Comparison of ENCODE assay signal across 2 cellular contexts in the genomic region with DNA sequence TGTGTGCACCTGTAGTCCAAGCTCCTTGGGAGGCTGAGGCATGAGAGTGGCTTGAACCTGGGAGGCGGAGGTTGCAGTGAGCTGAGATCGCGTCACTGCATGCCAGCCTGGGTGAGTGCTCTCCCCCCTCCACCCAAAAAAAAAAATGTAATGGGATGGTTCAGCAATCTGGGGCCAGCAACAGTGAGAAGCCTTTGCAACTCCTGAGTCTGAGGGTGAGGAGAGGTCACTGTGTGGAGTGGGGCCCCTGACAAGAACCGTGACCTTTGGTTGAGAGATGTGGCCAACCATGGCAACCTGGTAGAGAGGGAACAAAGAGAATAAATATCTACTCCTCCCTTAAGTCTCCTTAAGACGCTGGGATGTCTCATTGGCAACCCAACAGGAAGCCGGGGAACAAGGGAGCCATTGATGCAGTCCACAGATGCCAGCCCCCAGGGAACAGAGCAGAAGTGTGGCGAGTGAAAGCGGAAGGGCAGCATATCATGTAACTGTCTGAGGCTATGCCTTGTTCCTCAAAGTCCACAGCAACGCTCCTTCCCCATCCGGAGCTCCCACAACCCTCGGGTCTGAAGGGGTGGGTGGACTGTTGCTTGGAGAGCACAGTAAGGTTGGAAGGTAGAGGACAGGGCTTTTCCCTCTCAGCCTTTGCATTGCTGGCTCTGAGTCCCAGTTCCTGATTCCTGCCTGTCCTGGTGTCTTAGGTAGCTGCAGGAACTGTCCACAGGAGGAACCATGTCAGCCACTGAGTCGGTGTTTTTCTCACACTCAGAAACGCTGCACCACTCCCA.
TF ChIP-seq lines count a peak whose summit lies in the region.

No MANE protein-coding gene starts in this region.

TF ChIP-seq in GM12878, 131 proteins besides CTCF, POLR2A, EP300 and RAD21:
- TF ChIP-seq PML (IDR thresholded peaks at IDR 0.05; ENCODE audit: low read length) (no peak), RELB (IDR thresholded peaks at IDR 0.05; ENCODE audit: low read depth) (peak; percentile 48; the same call in 1 of the 2 replicates), ATF7 (IDR thresholded peaks at IDR 0.05; ENCODE audit: low read depth) (no peak; the same call in 1 of the 2 replicates), NR2F1 (conservative IDR thresholded peaks at IDR 0.05) (peak; percentile 88), MLLT1 (IDR thresholded peaks at IDR 0.05) (no peak), DPF2 (IDR thresholded peaks at IDR 0.05) (peak; percentile 63; the same call in 1 of the 2 replicates), ZNF687 (IDR thresholded peaks at IDR 0.05) (no peak; the same call in 1 of the 2 replicates), MTA2 (IDR thresholded peaks at IDR 0.05; ENCODE audit: low read depth) (peak; percentile 41; the same call in 1 of the 2 replicates), IKZF2 (IDR thresholded peaks at IDR 0.05) (peak; percentile 61 to 74; a peak in 3 of 4 replicates), MEF2B (IDR thresholded peaks at IDR 0.05; ENCODE audit: partially characterized antibody, poor library complexity, severe bottlenecking) (peak; percentile 86), IKZF1 (conservative IDR thresholded peaks at IDR 0.05) (peak; percentile 84), SIX5 (IDR thresholded peaks at IDR 0.05; ENCODE audit: low read depth, low read length, severe bottlenecking) (no peak), CBX3 (IDR thresholded peaks at IDR 0.05; ENCODE audit: borderline replicate concordance, low read depth) (no peak), SPI1 (IDR thresholded peaks at IDR 0.05; ENCODE audit: borderline replicate concordance, insufficient read depth, low read depth, low read length) (peak; percentile 83), TCF7 (IDR thresholded peaks at IDR 0.05; ENCODE audit: borderline replicate concordance) (no peak), ZNF207 (IDR thresholded peaks at IDR 0.05; ENCODE audit: borderline replicate concordance) (no peak), SMAD5 (IDR thresholded peaks at IDR 0.05; ENCODE audit: low read depth) (no peak)

TF ChIP-seq in HepG2, 621 proteins besides CTCF, POLR2A, EP300 and RAD21 (continues in another document):
- TF ChIP-seq RARA (CRISPR knock-in tag; IDR thresholded peaks at IDR 0.05) (peak; percentile 21; the same call in 1 of the 2 replicates), ZNF124 (CRISPR knock-in tag; IDR thresholded peaks at IDR 0.05) (0 out of 2 replicates have a peak, but pooled peaks have one; percentile 23), ZNF660 (CRISPR knock-in tag; IDR thresholded peaks at IDR 0.05; ENCODE audit: borderline replicate concordance, low read depth) (no peak), ZNF670 (CRISPR knock-in tag; IDR thresholded peaks at IDR 0.05; ENCODE audit: borderline replicate concordance) (0 out of 2 replicates have a peak, but pooled peaks have one; percentile 54), ZNF574 (CRISPR knock-in tag; IDR thresholded peaks at IDR 0.05) (peak; percentile 22; the same call in 1 of the 2 replicates), CENPX (CRISPR knock-in tag; IDR thresholded peaks at IDR 0.05) (no peak), FIP1L1 (IDR thresholded peaks at IDR 0.05; ENCODE audit: borderline replicate concordance, insufficient read depth, low read depth, low read length) (peak; percentile 65; the same call in 1 of the 2 replicates), GABPA (IDR thresholded peaks at IDR 0.05; ENCODE audit: low read depth, low read length) (no peak), GABPA (CRISPR knock-in tag; IDR thresholded peaks at IDR 0.05; ENCODE audit: low read depth) (0 out of 2 replicates have a peak, but pooled peaks have one; percentile 19), ZNF317 (CRISPR knock-in tag; IDR thresholded peaks at IDR 0.05) (peak; percentile 23; the same call in 1 of the 2 replicates), ZNF274 (CRISPR knock-in tag; IDR thresholded peaks at IDR 0.05) (peak; percentile 24; the same call in 1 of the 2 replicates), HNRNPL (IDR thresholded peaks at IDR 0.05; ENCODE audit: low read depth, low read length) (0 out of 2 replicates have a peak, but pooled peaks have one; percentile 30), AGO1 (IDR thresholded peaks at IDR 0.05; ENCODE audit: low read depth, low read length, poor library complexity, severe bottlenecking) (peak; percentile 59), ISX (CRISPR knock-in tag; conservative IDR thresholded peaks at IDR 0.05) (no peak), CHD4 (IDR thresholded peaks at IDR 0.05; ENCODE audit: borderline replicate concordance, low read length) (no peak), RXRA (CRISPR knock-in tag; IDR thresholded peaks at IDR 0.05) (peak; percentile 47; the same call in 1 of the 2 replicates), PAWR (CRISPR knock-in tag; IDR thresholded peaks at IDR 0.05; ENCODE audit: borderline replicate concordance) (no peak), NR2F6 (IDR thresholded peaks at IDR 0.05) (peak; percentile 76), NR2F6 (CRISPR knock-in tag; IDR thresholded peaks at IDR 0.05) (peak; percentile 63), ZFP82 (CRISPR knock-in tag; IDR thresholded peaks at IDR 0.05; ENCODE audit: borderline replicate concordance) (0 out of 2 replicates have a peak, but pooled peaks have one; percentile 11), THAP11 (CRISPR knock-in tag; IDR thresholded peaks at IDR 0.05) (peak; percentile 22; the same call in 1 of the 2 replicates), RBM22 (optimal IDR thresholded peaks at IDR 0.05; ENCODE audit: low read length) (peak; percentile 96), ZNF451 (CRISPR knock-in tag; IDR thresholded peaks at IDR 0.05) (0 out of 2 replicates have a peak, but pooled peaks have one; percentile 18), ZSCAN21 (CRISPR knock-in tag; IDR thresholded peaks at IDR 0.05; ENCODE audit: borderline replicate concordance) (peak; percentile 78; the same call in 1 of the 2 replicates), ZNF510 (CRISPR knock-in tag; IDR thresholded peaks at IDR 0.05; ENCODE audit: low read depth) (0 out of 2 replicates have a peak, but pooled peaks have one; percentile 29), ZNF761 (CRISPR knock-in tag; conservative IDR thresholded peaks at IDR 0.05) (0 out of 2 replicates have a peak, but pooled peaks have one; percentile 35), EHMT2 (IDR thresholded peaks at IDR 0.05; ENCODE audit: borderline replicate concordance, low read depth, low read length) (no peak), YEATS2 (CRISPR knock-in tag; IDR thresholded peaks at IDR 0.05; ENCODE audit: borderline replicate concordance) (peak; percentile 20; the same call in 1 of the 2 replicates), NR2C2 (CRISPR knock-in tag; IDR thresholded peaks at IDR 0.05; ENCODE audit: borderline replicate concordance) (peak; percentile 41), ZFP90 (CRISPR knock-in tag; IDR thresholded peaks at IDR 0.05; ENCODE audit: borderline replicate concordance) (0 out of 2 replicates have a peak, but pooled peaks have one; percentile 32), TEAD3 (CRISPR knock-in tag; optimal IDR thresholded peaks at IDR 0.05; ENCODE audit: borderline replicate concordance) (peak; percentile 25), ZFY (CRISPR knock-in tag; IDR thresholded peaks at IDR 0.05) (peak; percentile 34; the same call in 1 of the 2 replicates), KDM2A (CRISPR knock-in tag; IDR thresholded peaks at IDR 0.05; ENCODE audit: borderline replicate concordance, low read depth) (peak; percentile 65), THRA (CRISPR knock-in tag; IDR thresholded peaks at IDR 0.05; ENCODE audit: borderline replicate concordance) (peak; percentile 20; the same call in 1 of the 2 replicates), ZNF567 (CRISPR knock-in tag; IDR thresholded peaks at IDR 0.05; ENCODE audit: borderline replicate concordance) (no peak), GTF3A (CRISPR knock-in tag; conservative IDR thresholded peaks at IDR 0.05) (0 out of 2 replicates have a peak, but pooled peaks have one; percentile 82), ZNF232 (CRISPR knock-in tag; IDR thresholded peaks at IDR 0.05; ENCODE audit: borderline replicate concordance) (peak; percentile 25; the same call in 1 of the 2 replicates), ZFP36L1 (CRISPR knock-in tag; IDR thresholded peaks at IDR 0.05) (0 out of 2 replicates have a peak, but pooled peaks have one; percentile 19)
- TF ChIP-seq, protein P1, sequence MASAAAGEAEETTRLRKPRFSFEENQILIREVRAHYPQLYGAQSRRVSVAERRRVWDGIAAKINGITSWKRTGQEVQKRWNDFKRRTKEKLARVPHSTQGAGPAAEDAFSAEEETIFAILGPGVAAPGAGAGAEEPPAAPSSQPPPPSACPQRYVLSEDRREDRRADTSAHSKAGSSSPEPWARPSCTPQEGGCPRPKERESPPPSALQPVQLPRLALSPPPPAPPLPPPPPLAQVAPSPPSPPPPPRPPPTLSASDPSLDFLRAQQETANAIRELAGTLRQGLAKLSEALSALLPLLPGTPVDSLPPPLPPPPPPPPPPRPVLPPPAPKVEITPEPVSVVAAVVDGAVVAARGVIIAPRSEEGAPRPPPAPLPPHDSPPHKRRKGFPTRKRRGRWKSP (CRISPR knock-in tag; IDR thresholded peaks at IDR 0.05), result no peak
- TF ChIP-seq, protein P2, sequence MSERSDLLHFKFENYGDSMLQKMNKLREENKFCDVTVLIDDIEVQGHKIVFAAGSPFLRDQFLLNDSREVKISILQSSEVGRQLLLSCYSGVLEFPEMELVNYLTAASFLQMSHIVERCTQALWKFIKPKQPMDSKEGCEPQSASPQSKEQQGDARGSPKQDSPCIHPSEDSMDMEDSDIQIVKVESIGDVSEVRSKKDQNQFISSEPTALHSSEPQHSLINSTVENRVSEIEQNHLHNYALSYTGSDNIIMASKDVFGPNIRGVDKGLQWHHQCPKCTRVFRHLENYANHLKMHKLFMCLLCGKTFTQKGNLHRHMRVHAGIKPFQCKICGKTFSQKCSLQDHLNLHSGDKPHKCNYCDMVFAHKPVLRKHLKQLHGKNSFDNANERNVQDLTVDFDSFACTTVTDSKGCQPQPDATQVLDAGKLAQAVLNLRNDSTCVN (CRISPR knock-in tag; IDR thresholded peaks at IDR 0.05; ENCODE audit: borderline replicate concordance), result no peak
- TF ChIP-seq, protein P3, sequence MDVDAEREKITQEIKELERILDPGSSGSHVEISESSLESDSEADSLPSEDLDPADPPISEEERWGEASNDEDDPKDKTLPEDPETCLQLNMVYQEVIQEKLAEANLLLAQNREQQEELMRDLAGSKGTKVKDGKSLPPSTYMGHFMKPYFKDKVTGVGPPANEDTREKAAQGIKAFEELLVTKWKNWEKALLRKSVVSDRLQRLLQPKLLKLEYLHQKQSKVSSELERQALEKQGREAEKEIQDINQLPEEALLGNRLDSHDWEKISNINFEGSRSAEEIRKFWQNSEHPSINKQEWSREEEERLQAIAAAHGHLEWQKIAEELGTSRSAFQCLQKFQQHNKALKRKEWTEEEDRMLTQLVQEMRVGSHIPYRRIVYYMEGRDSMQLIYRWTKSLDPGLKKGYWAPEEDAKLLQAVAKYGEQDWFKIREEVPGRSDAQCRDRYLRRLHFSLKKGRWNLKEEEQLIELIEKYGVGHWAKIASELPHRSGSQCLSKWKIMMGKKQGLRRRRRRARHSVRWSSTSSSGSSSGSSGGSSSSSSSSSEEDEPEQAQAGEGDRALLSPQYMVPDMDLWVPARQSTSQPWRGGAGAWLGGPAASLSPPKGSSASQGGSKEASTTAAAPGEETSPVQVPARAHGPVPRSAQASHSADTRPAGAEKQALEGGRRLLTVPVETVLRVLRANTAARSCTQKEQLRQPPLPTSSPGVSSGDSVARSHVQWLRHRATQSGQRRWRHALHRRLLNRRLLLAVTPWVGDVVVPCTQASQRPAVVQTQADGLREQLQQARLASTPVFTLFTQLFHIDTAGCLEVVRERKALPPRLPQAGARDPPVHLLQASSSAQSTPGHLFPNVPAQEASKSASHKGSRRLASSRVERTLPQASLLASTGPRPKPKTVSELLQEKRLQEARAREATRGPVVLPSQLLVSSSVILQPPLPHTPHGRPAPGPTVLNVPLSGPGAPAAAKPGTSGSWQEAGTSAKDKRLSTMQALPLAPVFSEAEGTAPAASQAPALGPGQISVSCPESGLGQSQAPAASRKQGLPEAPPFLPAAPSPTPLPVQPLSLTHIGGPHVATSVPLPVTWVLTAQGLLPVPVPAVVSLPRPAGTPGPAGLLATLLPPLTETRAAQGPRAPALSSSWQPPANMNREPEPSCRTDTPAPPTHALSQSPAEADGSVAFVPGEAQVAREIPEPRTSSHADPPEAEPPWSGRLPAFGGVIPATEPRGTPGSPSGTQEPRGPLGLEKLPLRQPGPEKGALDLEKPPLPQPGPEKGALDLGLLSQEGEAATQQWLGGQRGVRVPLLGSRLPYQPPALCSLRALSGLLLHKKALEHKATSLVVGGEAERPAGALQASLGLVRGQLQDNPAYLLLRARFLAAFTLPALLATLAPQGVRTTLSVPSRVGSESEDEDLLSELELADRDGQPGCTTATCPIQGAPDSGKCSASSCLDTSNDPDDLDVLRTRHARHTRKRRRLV (CRISPR knock-in tag; IDR thresholded peaks at IDR 0.05), result no peak
- TF ChIP-seq, protein P4, sequence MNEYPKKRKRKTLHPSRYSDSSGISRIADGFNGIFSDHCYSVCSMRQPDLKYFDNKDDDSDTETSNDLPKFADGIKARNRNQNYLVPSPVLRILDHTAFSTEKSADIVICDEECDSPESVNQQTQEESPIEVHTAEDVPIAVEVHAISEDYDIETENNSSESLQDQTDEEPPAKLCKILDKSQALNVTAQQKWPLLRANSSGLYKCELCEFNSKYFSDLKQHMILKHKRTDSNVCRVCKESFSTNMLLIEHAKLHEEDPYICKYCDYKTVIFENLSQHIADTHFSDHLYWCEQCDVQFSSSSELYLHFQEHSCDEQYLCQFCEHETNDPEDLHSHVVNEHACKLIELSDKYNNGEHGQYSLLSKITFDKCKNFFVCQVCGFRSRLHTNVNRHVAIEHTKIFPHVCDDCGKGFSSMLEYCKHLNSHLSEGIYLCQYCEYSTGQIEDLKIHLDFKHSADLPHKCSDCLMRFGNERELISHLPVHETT (CRISPR knock-in tag; conservative IDR thresholded peaks at IDR 0.05), result peak; percentile 20; the same call in 1 of the 2 replicates
